26 cellular contexts compared by ENCODE assay signal in the genomic region with DNA sequence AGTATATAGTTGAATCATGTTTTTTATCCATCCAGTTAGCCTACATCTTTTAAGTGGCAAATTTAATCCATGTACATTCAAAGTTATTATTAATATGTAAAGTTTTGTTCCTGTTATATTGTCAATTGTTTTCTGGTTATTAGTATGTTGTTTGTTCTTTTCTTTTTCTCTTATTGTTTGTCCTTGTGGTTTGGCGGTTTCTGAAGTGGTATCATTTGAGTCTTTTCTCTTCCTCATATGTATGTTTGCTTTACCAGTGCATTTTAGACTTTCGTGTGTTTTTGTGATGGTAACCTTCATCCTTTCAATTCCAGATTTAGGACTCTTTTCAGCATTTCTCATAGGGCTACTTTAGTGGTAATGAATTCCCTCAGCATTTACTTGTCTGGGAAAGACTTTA.
"Had no signal": no experiment of that assay in that cellular context is flagged by ENCODE, and none has a peak within 500 bp of the region (broad histone marks: within the 10 kb centered on the region; RNA-seq: fewer than 3 reads in every experiment).

No MANE protein-coding gene starts in this region.

- H3K4me3 ChIP-seq: breast epithelium, colonic mucosa had no signal

- ATAC-seq: activated CD8-positive, alpha-beta T cell treated with anti-CD3 and anti-CD28 coated beads, Interleukin-2, amount 10 ng/mL, durations not matched to agents 7 days and 5 days; PC-3; T-helper 17 cell; WTC11 had no signal

- DNase-seq: activated CD4-positive, alpha-beta T cell treated with anti-CD3 and anti-CD28 coated beads for 48 hours; activated CD4-positive, alpha-beta T cell treated with anti-CD3 and anti-CD28 coated beads, Interleukin-2, amount 50 U/mL, for 4 hours; activated CD4-positive, CD25-positive, alpha-beta regulatory T cell treated with anti-CD3 and anti-CD28 coated beads, Interleukin-2, amount 50 U/mL, for 72 hours; activated CD8-positive, alpha-beta memory T cell treated with anti-CD3 and anti-CD28 coated beads, Interleukin-2, amount 50 U/mL, for 48 hours; activated CD8-positive, alpha-beta T cell treated with anti-CD3 and anti-CD28 coated beads, Interleukin-2, amount 10 ng/mL, durations not matched to agents 7 days and 5 days; activated effector memory CD4-positive, alpha-beta T cell treated with Interleukin-2 at 50 U/mL for 16 hours; activated naive CD4-positive, alpha-beta T cell; activated T-cell treated with anti-CD3 and anti-CD28 coated beads, Interleukin-2, amount 50 U/mL, for 1 hour; aorta; caudate nucleus; colonic mucosa; dermis blood vessel endothelial cell; MV-4-11; NCI-H1105; NCI-H1436; NCI-H187; NCI-H2081; NCI-H510A treated with DMSO at 0.1 percent for 48 hours; NCI-H69; PC-3; SHP77; T-helper 17 cell; T-helper 9 cell had no signal

- FAIRE-seq: RCC 7860 had no signal
